9 cellular contexts compared by ENCODE assay signal in the genomic region with DNA sequence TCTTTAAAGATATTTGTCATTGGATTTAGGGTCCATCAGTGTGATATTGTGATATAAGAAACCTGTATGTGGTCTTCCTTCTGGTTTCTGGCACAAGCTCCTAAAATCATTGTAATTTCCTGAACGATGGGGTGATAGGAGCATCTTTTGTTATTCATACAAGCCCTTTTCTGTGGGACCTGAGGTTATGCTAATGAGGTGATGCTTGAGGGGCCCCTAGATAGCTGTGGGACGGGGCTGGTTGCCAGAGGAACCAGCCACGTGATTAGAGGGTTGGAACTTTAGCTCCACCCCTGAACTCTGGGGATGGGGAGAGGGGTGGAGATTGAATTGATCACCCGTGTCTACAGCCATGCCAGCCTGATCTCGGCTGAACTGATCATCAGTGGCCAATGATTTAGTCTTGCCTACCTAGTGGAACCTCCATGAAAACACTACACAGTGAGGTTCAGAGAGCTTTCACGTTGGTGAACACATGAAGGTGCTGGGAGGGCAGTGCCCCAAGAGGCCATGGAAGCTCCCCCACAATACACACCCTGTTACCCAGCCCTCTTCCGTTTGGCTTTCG.
DNase-seq lines count a peak whose midpoint lies in the region; ATAC-seq and TF ChIP-seq lines count a peak whose summit lies in the region.
"Had no signal": no experiment of that assay in that cellular context is flagged by ENCODE, and none has a peak within 500 bp of the region (broad histone marks: within the 10 kb centered on the region; RNA-seq: fewer than 3 reads in every experiment).

No MANE protein-coding gene starts in this region.

- H3K18ac ChIP-seq in H9 (ENCODE audit: insufficient read length, low read depth, low read length): peak overlapping the region; percentile 76

- H2BK120ac ChIP-seq in H9 (ENCODE audit: low read depth, low read length, poor library complexity, severe bottlenecking): no peak overlapping the region

- H3K9me3 ChIP-seq in H9 (ENCODE audit: control insufficient read depth, low read depth, low read length): no peaks in the 10 kb centered on the region
- H3K9me3 ChIP-seq in hepatocyte (ENCODE audit: low read depth): no peaks in the 10 kb centered on the region

- H3K27me3 ChIP-seq in H9 (ENCODE audit: insufficient read depth, low read length) (no peaks in the 10 kb centered on the region), hepatocyte (no peaks in the 10 kb centered on the region)

- H3K4me3 ChIP-seq in hepatocyte: no peak overlapping the region

- H3K4me2 ChIP-seq in H9 (ENCODE audit: insufficient read depth, insufficient read length, low read length): peak overlapping the region; percentile 58
- peak overlapping the region; percentile 61 for H3K4me2 ChIP-seq in hepatocyte

- peak overlapping the region; percentile 99 to 100 (median 99) for H3K27ac Mint-ChIP-seq in H9
- H3K27ac Mint-ChIP-seq: dendritic cell treated with granulocyte-macrophage colony-stimulating factor and Interleukin-4, amounts not matched to agents 40 ng/mL and 50 ng/mL, for 4 days had no signal

- no peaks in the 10 kb centered on the region for H3K27me3 Mint-ChIP-seq in H9 (ENCODE audit: low read depth)
- H3K27me3 Mint-ChIP-seq: dendritic cell treated with granulocyte-macrophage colony-stimulating factor and Interleukin-4, amounts not matched to agents 40 ng/mL and 50 ng/mL, for 4 days had no signal

- peaks cover 3% of the 10 kb centered on the region for H3K79me1 ChIP-seq in H9 (ENCODE audit: insufficient read depth, low read depth, low read length, poor library complexity, severe bottlenecking)

- peaks cover 29% of the 10 kb centered on the region for H3K4me1 ChIP-seq in H9 (ENCODE audit: insufficient read depth, low read length)
- H3K4me1 ChIP-seq in hepatocyte (ENCODE audit: insufficient read depth): peaks cover 58% of the 10 kb centered on the region

- H3K23ac ChIP-seq in H9 (ENCODE audit: insufficient read length, low read depth, low read length): no peak overlapping the region

- H2BK15ac ChIP-seq in H9 (ENCODE audit: low read depth, low read length): no peak overlapping the region

- H3K56ac ChIP-seq in H9 (ENCODE audit: insufficient read length, low read depth, low read length): no peak overlapping the region

- TF ChIP-seq CTCF in H9 (conservative IDR thresholded peaks at IDR 0.05) (no peak), hepatocyte (IDR thresholded peaks at IDR 0.05; ENCODE audit: poor library complexity) (no peak)

- H3T11ph ChIP-seq in H9 (ENCODE audit: low read length): no peak overlapping the region

- H3K4ac ChIP-seq in H9 (ENCODE audit: low read depth, low read length): no peak overlapping the region

- no peak overlapping the region for H2AK5ac ChIP-seq in H9 (ENCODE audit: insufficient read length, low read length)

- DNase-seq in H9 (peak; percentile 88), hepatocyte (ENCODE audit: low spot score) (peak; percentile 54), glomerular visceral epithelial cell (ENCODE audit: extremely low spot score) (no peak), NCI-H510A (lab: John Stamatoyannopoulos, UW) (no peak), NCI-H524 (lab: John Stamatoyannopoulos, UW) (no peak)
- peak; percentile 30 to 56 for DNase-seq in activated CD8-positive, alpha-beta memory T cell treated with anti-CD3 and anti-CD28 coated beads for 4 hours (ENCODE audit: low read depth in 2 of 2)
- DNase-seq in stimulated activated CD4-positive, alpha-beta T cell treated with anti-CD3 and anti-CD28 coated beads, TNF-alpha, amount 100 ng/mL, for 48 hours (ENCODE audit: low read depth in 3 of 3): peak; percentile 54 to 70 (median 61)

- peak overlapping the region; percentile 30 for H2BK5ac ChIP-seq in H9 (ENCODE audit: insufficient read length, low read length)

- H3K9me2 ChIP-seq in hepatocyte (replicated peaks; ENCODE audit: insufficient read depth): no peaks in the 10 kb centered on the region

- H3K9ac ChIP-seq in H9 (ENCODE audit: extremely low read depth, insufficient read length, low read length): no peak overlapping the region

- H2AFZ ChIP-seq in H9 (ENCODE audit: low read length): no peak overlapping the region
- no peak overlapping the region for H2AFZ ChIP-seq in hepatocyte

- H2BK12ac ChIP-seq in H9 (ENCODE audit: insufficient read length, low read depth, low read length): no peak overlapping the region

- H3K4me3 Mint-ChIP-seq in H9: peak overlapping the region; percentile 49 to 75
- H3K4me3 Mint-ChIP-seq: dendritic cell treated with granulocyte-macrophage colony-stimulating factor and Interleukin-4, amounts not matched to agents 40 ng/mL and 50 ng/mL, for 4 days had no signal

- H4K8ac ChIP-seq in H9 (replicated peaks; ENCODE audit: insufficient read length, low read depth, low read length): no peak overlapping the region

- no peaks in the 10 kb centered on the region for H3K36me3 ChIP-seq in hepatocyte (replicated peaks; ENCODE audit: insufficient read depth, low read depth)

- H3K23me2 ChIP-seq in H9 (ENCODE audit: insufficient read length, low read depth, low read length, poor library complexity, severe bottlenecking): peaks cover 4% of the 10 kb centered on the region

- H3K36me3 Mint-ChIP-seq in H9 (ENCODE audit: insufficient read depth in 1 of 3, low read depth in 3 of 3): peaks cover 14 to 21% (median 18%) of the 10 kb centered on the region in 3 experiments

- WGBS in H9 (ENCODE audit: extremely low coverage, insufficient read length, low lambda C conversion rate): no CpG with 5 or more reads among the region's 8 CpGs
- WGBS in hepatocyte (ENCODE audit: low lambda C conversion rate, missing lambda C conversion rate): 34% methylated on average over 8 of the region's 8 CpGs

- H4K20me1 ChIP-seq in H9 (ENCODE audit: control insufficient read depth, insufficient read depth, insufficient read length) (no peaks in the 10 kb centered on the region), hepatocyte (ENCODE audit: insufficient read depth, poor library complexity, severe bottlenecking) (peaks cover 33% of the 10 kb centered on the region)

- no peak overlapping the region for H4K5ac ChIP-seq in H9 (ENCODE audit: insufficient read length, low read depth, low read length)

- no peak overlapping the region for H4K91ac ChIP-seq in H9 (ENCODE audit: insufficient read length, low read depth, low read length)

- peaks cover 0 to 2% of the 10 kb centered on the region in 2 experiments; a peak in 3 of 5 replicates for H3K9me3 Mint-ChIP-seq in H9
- H3K9me3 Mint-ChIP-seq: dendritic cell treated with granulocyte-macrophage colony-stimulating factor and Interleukin-4, amounts not matched to agents 40 ng/mL and 50 ng/mL, for 4 days had no signal

- H3K79me2 ChIP-seq in H9 (ENCODE audit: insufficient read depth, low read length) (peaks cover 30% of the 10 kb centered on the region; the same call in 1 of the 2 replicates), hepatocyte (peaks cover 91% of the 10 kb centered on the region)

- H3K27ac ChIP-seq in H9 (ENCODE audit: insufficient read length, low read depth, low read length) (peak overlapping the region; percentile 87), hepatocyte (peak overlapping the region; percentile 92)

- no peak overlapping the region for H2BK20ac ChIP-seq in H9 (ENCODE audit: low read depth, low read length, poor library complexity, severe bottlenecking)

- peaks cover 82% of the 10 kb centered on the region in 2 experiments for H3K4me1 Mint-ChIP-seq in H9

- no peak overlapping the region for H3K14ac ChIP-seq in H9 (ENCODE audit: insufficient read depth, low read length)

- ATAC-seq in GM21515 (IDR thresholded peaks at IDR 0.05; ENCODE audit: unreplicated experiment): no peak

Comparison
In these comparisons a context has a peak if more than half of its experiments do, and no peak if none do; other contexts are left out.
1. DNase-seq: peak in H9 (single experiment), activated CD8-positive, alpha-beta memory T cell treated with anti-CD3 and anti-CD28 coated beads for 4 hours (2 of 2), hepatocyte (single experiment) and stimulated activated CD4-positive, alpha-beta T cell treated with anti-CD3 and anti-CD28 coated beads, TNF-alpha, amount 100 ng/mL, for 48 hours (3 of 3); none in glomerular visceral epithelial cell (single experiment), NCI-H510A (single experiment) and NCI-H524 (0 of 2).